ENCODE assay signal across 19 cellular contexts in the genomic region with DNA sequence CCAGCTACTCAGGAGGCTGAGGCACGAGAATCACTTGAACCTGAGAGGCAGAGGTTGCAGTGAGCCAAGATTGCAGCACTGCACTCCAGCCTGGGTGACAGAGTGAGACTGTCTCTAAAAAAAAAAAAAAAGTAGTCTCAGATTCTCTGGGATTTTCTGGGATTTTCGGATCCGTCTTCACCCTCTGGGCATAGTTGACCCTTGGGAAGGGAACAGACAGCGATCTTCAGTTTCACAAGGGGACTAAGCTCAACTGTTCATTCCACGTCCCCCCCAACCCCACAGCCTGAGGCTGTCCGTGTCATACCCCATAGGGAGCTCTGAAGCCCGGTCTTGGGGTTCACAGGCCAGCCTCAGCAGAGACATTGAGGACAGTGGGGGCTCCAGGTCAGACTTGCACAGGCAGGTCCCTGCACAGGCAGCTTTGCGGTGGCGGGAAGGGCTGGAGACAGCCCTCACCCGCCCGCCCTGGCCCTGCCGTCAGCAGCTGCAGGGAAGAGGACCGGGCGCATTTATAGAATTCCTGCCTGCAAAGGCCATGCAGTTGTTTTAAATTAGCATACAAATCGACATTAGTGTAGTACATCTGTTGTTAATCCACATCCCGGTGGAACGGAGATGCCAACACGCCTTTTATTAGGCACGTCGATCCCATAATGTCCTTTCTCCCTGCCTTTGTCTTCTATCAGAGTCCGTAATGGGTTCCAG.
A peak's percentile ranks its signal among the peaks of the same experiment; 100 is the strongest.
DNase-seq lines count a peak whose midpoint lies in the region; ATAC-seq, FAIRE-seq and TF ChIP-seq lines count a peak whose summit lies in the region.
"Had no signal": no experiment of that assay in that cellular context is flagged by ENCODE, and none has a peak within 500 bp of the region (broad histone marks: within the 10 kb centered on the region; RNA-seq: fewer than 3 reads in every experiment).

No MANE protein-coding gene starts in this region.

- no peak overlapping the region for H2BK120ac ChIP-seq in neuronal stem cell (ENCODE audit: low read depth, low read length)

- intact Hi-C loops in tibial artery (cut with DNase I; ENCODE audit: low total_unique reads), result no loop called here

- DNase-seq in SK-N-DZ (ENCODE audit: low spot score), result peak; percentile 25
- DNase-seq in foreskin fibroblast, result peak; percentile 29 to 80
- no peak for DNase-seq in neuronal stem cell (ENCODE audit: low spot score)
- DNase-seq in urothelium cell line (ENCODE audit: low spot score), result no peak
- no peak for DNase-seq in tibial artery
- DNase-seq: activated CD8-positive, alpha-beta memory T cell treated with anti-CD3 and anti-CD28 coated beads, Interleukin-2, amount 10 ng/mL, durations not matched to agents 7 days and 5 days; activated gamma-delta T cell; body of pancreas; DND-41; NCI-H187; NCI-H510A; small intestine; stomach; SW 1271 had no signal

- H2BK15ac ChIP-seq in neuronal stem cell (ENCODE audit: low read length), result no peak overlapping the region

- H3K27ac ChIP-seq in neuronal stem cell (replicated peaks; ENCODE audit: low read length), result peak overlapping the region; percentile 59
- H3K27ac ChIP-seq in tibial artery, result no peak overlapping the region
- H3K27ac ChIP-seq: BLaER1, body of pancreas, stomach had no signal

- H3K14ac ChIP-seq in neuronal stem cell (ENCODE audit: low read length), result no peak overlapping the region

- H3K4me1 ChIP-seq in ES-I3 (ENCODE audit: insufficient read depth, low read length) (peaks cover 22% of the 10 kb centered on the region), neuronal stem cell (ENCODE audit: control insufficient read depth in 2 of 2, insufficient read depth in 1 of 2, low read depth in 1 of 2, low read length in 2 of 2) (peaks cover 4 to 16% of the 10 kb centered on the region in 2 donors), tibial artery (no peaks in the 10 kb centered on the region)
- H3K4me1 ChIP-seq: body of pancreas had no signal

- no peak overlapping the region for H2BK12ac ChIP-seq in neuronal stem cell (ENCODE audit: low read length)

- FAIRE-seq in urothelium cell line (lab: Jason Lieb, UNC), result no peak
- FAIRE-seq: GM12878, small intestine had no signal

- ATAC-seq in GM21528 (IDR thresholded peaks at IDR 0.05; ENCODE audit: low FRiP score, unreplicated experiment) (no peak), GM21825 (IDR thresholded peaks at IDR 0.05; ENCODE audit: unreplicated experiment) (no peak)
- ATAC-seq: activated CD8-positive, alpha-beta memory T cell treated with anti-CD3 and anti-CD28 coated beads, Interleukin-2, amount 10 ng/mL, durations not matched to agents 7 days and 5 days; body of pancreas; GM12878 had no signal

- H4K8ac ChIP-seq in neuronal stem cell (ENCODE audit: low read depth, low read length), result no peak overlapping the region

- no peak overlapping the region for H2AFZ ChIP-seq in neuronal stem cell (ENCODE audit: low read length)

- H2AK5ac ChIP-seq in neuronal stem cell (ENCODE audit: low read depth, low read length), result no peak overlapping the region

- no peak overlapping the region for H4K91ac ChIP-seq in neuronal stem cell (ENCODE audit: low read depth, low read length, poor library complexity)

- no peaks in the 10 kb centered on the region for H3K79me1 ChIP-seq in neuronal stem cell (ENCODE audit: low read depth, low read length)

- peak overlapping the region; percentile 12 for H3K4me2 ChIP-seq in neuronal stem cell (ENCODE audit: insufficient read depth, low read length, poor library complexity, severe bottlenecking)

- no peaks in the 10 kb centered on the region for H3K27me3 ChIP-seq in neuronal stem cell (ENCODE audit: control insufficient read depth in 3 of 3, insufficient read depth in 3 of 3, low read depth in 1 of 3, low read length in 3 of 3)
- H3K27me3 ChIP-seq in tibial artery, result peaks cover 0 to 42% of the 10 kb centered on the region in 2 donors
- H3K27me3 ChIP-seq: BLaER1, body of pancreas had no signal

- TF ChIP-seq CTCF in foreskin fibroblast (IDR thresholded peaks at IDR 0.05; ENCODE audit: low read depth, low read length) (no peak), tibial artery (IDR thresholded peaks at IDR 0.05) (no peak)

- no CpG with 5 or more reads among the region's 21 CpGs for WGBS in neuronal stem cell (ENCODE audit: extremely low coverage in 2 of 2, insufficient read length in 2 of 2, insufficient replicate concordance in 1 of 2), 2 donors

- H3K36me3 ChIP-seq in ES-I3 (ENCODE audit: insufficient read depth, low read length), result no peaks in the 10 kb centered on the region
- H3K36me3 ChIP-seq in neuronal stem cell (replicated peaks in 1 of 2; ENCODE audit: control insufficient read depth in 2 of 2, insufficient read depth in 2 of 2, low read length in 2 of 2), result no peaks in the 10 kb centered on the region
- H3K36me3 ChIP-seq in tibial artery, result no peaks in the 10 kb centered on the region
- H3K36me3 ChIP-seq: BLaER1, stomach had no signal

- H3K23ac ChIP-seq in neuronal stem cell (ENCODE audit: low read depth, low read length, poor library complexity), result no peak overlapping the region

- no peak overlapping the region for H3K4ac ChIP-seq in neuronal stem cell (ENCODE audit: low read length)

- no peak overlapping the region for H3K4me3 ChIP-seq in foreskin fibroblast (ENCODE audit: low read depth in 1 of 2, low read length in 2 of 2)
- no peak overlapping the region for H3K4me3 ChIP-seq in neuronal stem cell (ENCODE audit: low read length in 2 of 2)
- H3K4me3 ChIP-seq in tibial artery, result no peak overlapping the region
- H3K4me3 ChIP-seq: BLaER1, body of pancreas, GM12878, stomach had no signal

- H3K9me3 ChIP-seq in ES-I3 (ENCODE audit: control insufficient read depth, insufficient read depth, low read length) (no peaks in the 10 kb centered on the region), neuronal stem cell (replicated peaks in 1 of 2; ENCODE audit: control insufficient read depth in 2 of 2, insufficient read depth in 1 of 2, low read depth in 1 of 2, low read length in 2 of 2) (peaks cover 0 to 3% of the 10 kb centered on the region in 2 donors), tibial artery (no peaks in the 10 kb centered on the region)
- H3K9me3 ChIP-seq: BLaER1, body of pancreas, stomach had no signal

- H3K9ac ChIP-seq in ES-I3 (ENCODE audit: low read depth, low read length), result peak overlapping the region; percentile 26
- no peak overlapping the region for H3K9ac ChIP-seq in neuronal stem cell (ENCODE audit: low read depth, low read length, poor library complexity)
- H3K9ac ChIP-seq: BLaER1 had no signal

- H3K18ac ChIP-seq in neuronal stem cell (ENCODE audit: low read length), result peak overlapping the region; percentile 84

- no peak overlapping the region for H2BK5ac ChIP-seq in neuronal stem cell (ENCODE audit: low read length)

Comparison
In these comparisons a context has a peak if more than half of its experiments do, and no peak if none do; other contexts are left out.
1. DNase-seq: peak in SK-N-DZ (single experiment) and foreskin fibroblast (2 of 2); none in neuronal stem cell (single experiment), urothelium cell line (single experiment) and tibial artery (0 of 2).